3 cellular contexts compared by ENCODE assay signal in the genomic region with DNA sequence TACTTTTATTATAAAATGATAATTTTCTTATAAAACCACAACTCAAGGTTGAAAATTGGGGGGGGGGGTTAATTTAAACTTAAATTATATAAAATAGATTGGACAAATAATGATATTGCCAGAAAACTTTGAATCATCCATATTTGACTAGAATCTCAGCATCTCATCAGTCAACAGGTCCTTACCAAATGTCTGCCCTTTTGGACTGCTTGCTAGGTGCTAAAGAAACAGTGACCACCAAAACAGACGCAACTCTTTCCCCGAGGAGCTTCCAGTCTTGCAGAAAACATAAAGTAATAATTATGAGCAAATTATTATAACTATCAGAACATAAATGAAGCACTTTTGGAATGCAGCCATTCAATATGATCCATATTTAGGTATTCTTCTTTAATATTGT.
TF ChIP-seq lines count a peak whose summit lies in the region.

No MANE protein-coding gene starts in this region.

TF ChIP-seq in IMR-90, 13 proteins besides CTCF, POLR2A, EP300 and RAD21:
- TF ChIP-seq BHLHE40 (IDR thresholded peaks at IDR 0.05; ENCODE audit: low read depth, low read length): no peak
- TF ChIP-seq RCOR1 (IDR thresholded peaks at IDR 0.05; ENCODE audit: insufficient replicate concordance, low read length): no peak
- no peak for TF ChIP-seq MXI1 (IDR thresholded peaks at IDR 0.05; ENCODE audit: borderline replicate concordance, low read depth, low read length)
- TF ChIP-seq RFX5 (IDR thresholded peaks at IDR 0.05; ENCODE audit: low read depth, low read length): no peak
- TF ChIP-seq MAZ (IDR thresholded peaks at IDR 0.05; ENCODE audit: borderline replicate concordance, low read depth, low read length): no peak
- TF ChIP-seq NFE2L2 (IDR thresholded peaks at IDR 0.05; ENCODE audit: low read depth, low read length): no peak
- TF ChIP-seq MAFK (IDR thresholded peaks at IDR 0.05; ENCODE audit: low read depth, low read length): no peak
- no peak for TF ChIP-seq CEBPB (IDR thresholded peaks at IDR 0.05; ENCODE audit: low read depth, low read length)
- TF ChIP-seq, protein P1, sequence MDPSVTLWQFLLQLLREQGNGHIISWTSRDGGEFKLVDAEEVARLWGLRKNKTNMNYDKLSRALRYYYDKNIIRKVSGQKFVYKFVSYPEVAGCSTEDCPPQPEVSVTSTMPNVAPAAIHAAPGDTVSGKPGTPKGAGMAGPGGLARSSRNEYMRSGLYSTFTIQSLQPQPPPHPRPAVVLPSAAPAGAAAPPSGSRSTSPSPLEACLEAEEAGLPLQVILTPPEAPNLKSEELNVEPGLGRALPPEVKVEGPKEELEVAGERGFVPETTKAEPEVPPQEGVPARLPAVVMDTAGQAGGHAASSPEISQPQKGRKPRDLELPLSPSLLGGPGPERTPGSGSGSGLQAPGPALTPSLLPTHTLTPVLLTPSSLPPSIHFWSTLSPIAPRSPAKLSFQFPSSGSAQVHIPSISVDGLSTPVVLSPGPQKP (IDR thresholded peaks at IDR 0.05; ENCODE audit: borderline replicate concordance, low read depth, low read length): no peak
- TF ChIP-seq FOS (IDR thresholded peaks at IDR 0.05; ENCODE audit: low read depth, low read length): no peak
- TF ChIP-seq, protein P2, sequence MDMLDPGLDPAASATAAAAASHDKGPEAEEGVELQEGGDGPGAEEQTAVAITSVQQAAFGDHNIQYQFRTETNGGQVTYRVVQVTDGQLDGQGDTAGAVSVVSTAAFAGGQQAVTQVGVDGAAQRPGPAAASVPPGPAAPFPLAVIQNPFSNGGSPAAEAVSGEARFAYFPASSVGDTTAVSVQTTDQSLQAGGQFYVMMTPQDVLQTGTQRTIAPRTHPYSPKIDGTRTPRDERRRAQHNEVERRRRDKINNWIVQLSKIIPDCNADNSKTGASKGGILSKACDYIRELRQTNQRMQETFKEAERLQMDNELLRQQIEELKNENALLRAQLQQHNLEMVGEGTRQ (IDR thresholded peaks at IDR 0.05; ENCODE audit: low read depth, low read length): no peak
- TF ChIP-seq CHD1 (IDR thresholded peaks at IDR 0.05; ENCODE audit: low read depth, low read length): no peak
- TF ChIP-seq SMC3 (IDR thresholded peaks at IDR 0.05; ENCODE audit: low read depth, low read length): no peak

TF ChIP-seq in HepG2, 621 proteins besides CTCF, POLR2A, EP300 and RAD21:
- TF ChIP-seq, protein P3, sequence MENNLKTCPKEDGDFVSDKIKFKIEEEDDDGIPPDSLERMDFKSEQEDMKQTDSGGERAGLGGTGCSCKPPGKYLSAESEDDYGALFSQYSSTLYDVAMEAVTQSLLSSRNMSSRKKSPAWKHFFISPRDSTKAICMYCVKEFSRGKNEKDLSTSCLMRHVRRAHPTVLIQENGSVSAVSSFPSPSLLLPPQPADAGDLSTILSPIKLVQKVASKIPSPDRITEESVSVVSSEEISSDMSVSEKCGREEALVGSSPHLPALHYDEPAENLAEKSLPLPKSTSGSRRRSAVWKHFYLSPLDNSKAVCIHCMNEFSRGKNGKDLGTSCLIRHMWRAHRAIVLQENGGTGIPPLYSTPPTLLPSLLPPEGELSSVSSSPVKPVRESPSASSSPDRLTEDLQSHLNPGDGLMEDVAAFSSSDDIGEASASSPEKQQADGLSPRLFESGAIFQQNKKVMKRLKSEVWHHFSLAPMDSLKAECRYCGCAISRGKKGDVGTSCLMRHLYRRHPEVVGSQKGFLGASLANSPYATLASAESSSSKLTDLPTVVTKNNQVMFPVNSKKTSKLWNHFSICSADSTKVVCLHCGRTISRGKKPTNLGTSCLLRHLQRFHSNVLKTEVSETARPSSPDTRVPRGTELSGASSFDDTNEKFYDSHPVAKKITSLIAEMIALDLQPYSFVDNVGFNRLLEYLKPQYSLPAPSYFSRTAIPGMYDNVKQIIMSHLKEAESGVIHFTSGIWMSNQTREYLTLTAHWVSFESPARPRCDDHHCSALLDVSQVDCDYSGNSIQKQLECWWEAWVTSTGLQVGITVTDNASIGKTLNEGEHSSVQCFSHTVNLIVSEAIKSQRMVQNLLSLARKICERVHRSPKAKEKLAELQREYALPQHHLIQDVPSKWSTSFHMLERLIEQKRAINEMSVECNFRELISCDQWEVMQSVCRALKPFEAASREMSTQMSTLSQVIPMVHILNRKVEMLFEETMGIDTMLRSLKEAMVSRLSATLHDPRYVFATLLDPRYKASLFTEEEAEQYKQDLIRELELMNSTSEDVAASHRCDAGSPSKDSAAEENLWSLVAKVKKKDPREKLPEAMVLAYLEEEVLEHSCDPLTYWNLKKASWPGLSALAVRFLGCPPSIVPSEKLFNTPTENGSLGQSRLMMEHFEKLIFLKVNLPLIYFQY (CRISPR knock-in tag; IDR thresholded peaks at IDR 0.05; ENCODE audit: borderline replicate concordance): no peak
- TF ChIP-seq ZNF121 (CRISPR knock-in tag; IDR thresholded peaks at IDR 0.05) (no peak), ZNF660 (CRISPR knock-in tag; IDR thresholded peaks at IDR 0.05; ENCODE audit: borderline replicate concordance, low read depth) (no peak), KDM5B (CRISPR knock-in tag; IDR thresholded peaks at IDR 0.05; ENCODE audit: borderline replicate concordance) (no peak), HNF4G (IDR thresholded peaks at IDR 0.05; ENCODE audit: borderline replicate concordance, low read depth, low read length) (no peak), HNF4G (CRISPR knock-in tag; IDR thresholded peaks at IDR 0.05; ENCODE audit: borderline replicate concordance, low read depth) (no peak), RXRA (CRISPR knock-in tag; IDR thresholded peaks at IDR 0.05) (no peak)
- TF ChIP-seq, protein P4, sequence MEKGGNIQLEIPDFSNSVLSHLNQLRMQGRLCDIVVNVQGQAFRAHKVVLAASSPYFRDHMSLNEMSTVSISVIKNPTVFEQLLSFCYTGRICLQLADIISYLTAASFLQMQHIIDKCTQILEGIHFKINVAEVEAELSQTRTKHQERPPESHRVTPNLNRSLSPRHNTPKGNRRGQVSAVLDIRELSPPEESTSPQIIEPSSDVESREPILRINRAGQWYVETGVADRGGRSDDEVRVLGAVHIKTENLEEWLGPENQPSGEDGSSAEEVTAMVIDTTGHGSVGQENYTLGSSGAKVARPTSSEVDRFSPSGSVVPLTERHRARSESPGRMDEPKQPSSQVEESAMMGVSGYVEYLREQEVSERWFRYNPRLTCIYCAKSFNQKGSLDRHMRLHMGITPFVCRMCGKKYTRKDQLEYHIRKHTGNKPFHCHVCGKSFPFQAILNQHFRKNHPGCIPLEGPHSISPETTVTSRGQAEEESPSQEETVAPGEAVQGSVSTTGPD (CRISPR knock-in tag; IDR thresholded peaks at IDR 0.05): no peak
- TF ChIP-seq, protein P5, sequence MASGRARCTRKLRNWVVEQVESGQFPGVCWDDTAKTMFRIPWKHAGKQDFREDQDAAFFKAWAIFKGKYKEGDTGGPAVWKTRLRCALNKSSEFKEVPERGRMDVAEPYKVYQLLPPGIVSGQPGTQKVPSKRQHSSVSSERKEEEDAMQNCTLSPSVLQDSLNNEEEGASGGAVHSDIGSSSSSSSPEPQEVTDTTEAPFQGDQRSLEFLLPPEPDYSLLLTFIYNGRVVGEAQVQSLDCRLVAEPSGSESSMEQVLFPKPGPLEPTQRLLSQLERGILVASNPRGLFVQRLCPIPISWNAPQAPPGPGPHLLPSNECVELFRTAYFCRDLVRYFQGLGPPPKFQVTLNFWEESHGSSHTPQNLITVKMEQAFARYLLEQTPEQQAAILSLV (CRISPR knock-in tag; IDR thresholded peaks at IDR 0.05; ENCODE audit: borderline replicate concordance): no peak
- TF ChIP-seq, protein P6, sequence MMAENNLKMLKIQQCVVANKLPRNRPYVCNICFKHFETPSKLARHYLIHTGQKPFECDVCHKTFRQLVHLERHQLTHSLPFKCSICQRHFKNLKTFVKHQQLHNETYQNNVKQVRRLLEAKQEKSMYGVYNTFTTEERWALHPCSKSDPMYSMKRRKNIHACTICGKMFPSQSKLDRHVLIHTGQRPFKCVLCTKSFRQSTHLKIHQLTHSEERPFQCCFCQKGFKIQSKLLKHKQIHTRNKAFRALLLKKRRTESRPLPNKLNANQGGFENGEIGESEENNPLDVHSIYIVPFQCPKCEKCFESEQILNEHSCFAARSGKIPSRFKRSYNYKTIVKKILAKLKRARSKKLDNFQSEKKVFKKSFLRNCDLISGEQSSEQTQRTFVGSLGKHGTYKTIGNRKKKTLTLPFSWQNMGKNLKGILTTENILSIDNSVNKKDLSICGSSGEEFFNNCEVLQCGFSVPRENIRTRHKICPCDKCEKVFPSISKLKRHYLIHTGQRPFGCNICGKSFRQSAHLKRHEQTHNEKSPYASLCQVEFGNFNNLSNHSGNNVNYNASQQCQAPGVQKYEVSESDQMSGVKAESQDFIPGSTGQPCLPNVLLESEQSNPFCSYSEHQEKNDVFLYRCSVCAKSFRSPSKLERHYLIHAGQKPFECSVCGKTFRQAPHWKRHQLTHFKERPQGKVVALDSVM (CRISPR knock-in tag; IDR thresholded peaks at IDR 0.05): no peak
TF ChIP-seq in HepG2: peak in this region for 0.

TF ChIP-seq in SK-N-SH treated with all-trans-retinoic acid at 6 μM for 48 hours, 23 proteins besides CTCF, POLR2A, EP300 and RAD21:
- TF ChIP-seq TOX (CRISPR knock-in tag; IDR thresholded peaks at IDR 0.05; ENCODE audit: borderline replicate concordance) (no peak), TCF4 (CRISPR knock-in tag; IDR thresholded peaks at IDR 0.05; ENCODE audit: borderline replicate concordance) (no peak), CSDC2 (CRISPR knock-in tag; IDR thresholded peaks at IDR 0.05) (no peak), ZFP3 (CRISPR knock-in tag; IDR thresholded peaks at IDR 0.05) (no peak), ZNF565 (CRISPR knock-in tag; conservative IDR thresholded peaks at IDR 0.05; ENCODE audit: low read depth) (no peak), OSR1 (CRISPR knock-in tag; IDR thresholded peaks at IDR 0.05) (no peak), BACH2 (CRISPR knock-in tag; IDR thresholded peaks at IDR 0.05; ENCODE audit: borderline replicate concordance) (no peak), ZC3H10 (CRISPR knock-in tag; IDR thresholded peaks at IDR 0.05) (no peak), ZNF8 (CRISPR knock-in tag; IDR thresholded peaks at IDR 0.05) (no peak)
- TF ChIP-seq, protein P7, sequence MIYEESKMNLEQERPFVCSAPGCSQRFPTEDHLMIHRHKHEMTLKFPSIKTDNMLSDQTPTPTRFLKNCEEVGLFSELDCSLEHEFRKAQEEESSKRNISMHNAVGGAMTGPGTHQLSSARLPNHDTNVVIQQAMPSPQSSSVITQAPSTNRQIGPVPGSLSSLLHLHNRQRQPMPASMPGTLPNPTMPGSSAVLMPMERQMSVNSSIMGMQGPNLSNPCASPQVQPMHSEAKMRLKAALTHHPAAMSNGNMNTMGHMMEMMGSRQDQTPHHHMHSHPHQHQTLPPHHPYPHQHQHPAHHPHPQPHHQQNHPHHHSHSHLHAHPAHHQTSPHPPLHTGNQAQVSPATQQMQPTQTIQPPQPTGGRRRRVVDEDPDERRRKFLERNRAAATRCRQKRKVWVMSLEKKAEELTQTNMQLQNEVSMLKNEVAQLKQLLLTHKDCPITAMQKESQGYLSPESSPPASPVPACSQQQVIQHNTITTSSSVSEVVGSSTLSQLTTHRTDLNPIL (CRISPR knock-in tag; IDR thresholded peaks at IDR 0.05; ENCODE audit: low read depth): no peak
- TF ChIP-seq, protein P8, sequence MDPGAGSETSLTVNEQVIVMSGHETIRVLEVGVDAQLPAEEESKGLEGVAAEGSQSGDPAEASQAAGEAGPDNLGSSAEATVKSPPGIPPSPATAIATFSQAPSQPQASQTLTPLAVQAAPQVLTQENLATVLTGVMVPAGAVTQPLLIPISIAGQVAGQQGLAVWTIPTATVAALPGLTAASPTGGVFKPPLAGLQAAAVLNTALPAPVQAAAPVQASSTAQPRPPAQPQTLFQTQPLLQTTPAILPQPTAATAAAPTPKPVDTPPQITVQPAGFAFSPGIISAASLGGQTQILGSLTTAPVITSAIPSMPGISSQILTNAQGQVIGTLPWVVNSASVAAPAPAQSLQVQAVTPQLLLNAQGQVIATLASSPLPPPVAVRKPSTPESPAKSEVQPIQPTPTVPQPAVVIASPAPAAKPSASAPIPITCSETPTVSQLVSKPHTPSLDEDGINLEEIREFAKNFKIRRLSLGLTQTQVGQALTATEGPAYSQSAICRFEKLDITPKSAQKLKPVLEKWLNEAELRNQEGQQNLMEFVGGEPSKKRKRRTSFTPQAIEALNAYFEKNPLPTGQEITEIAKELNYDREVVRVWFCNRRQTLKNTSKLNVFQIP (CRISPR knock-in tag; IDR thresholded peaks at IDR 0.05; ENCODE audit: borderline replicate concordance, low read depth): no peak
